Comparison of ENCODE assay signal across 8 cellular contexts in genomic region chr10:37975407-37975991, GRCh38. TPM values are rescaled to one million over a fixed set of nuclear protein-coding genes. Genes with fewer than 3 reads are reported as not detected.
DNase-seq lines count a peak whose midpoint lies in the region; ATAC-seq and TF ChIP-seq lines count a peak whose summit lies in the region.

No MANE protein-coding gene starts in this region.

- no peak overlapping the region for H4K5ac ChIP-seq in mesendoderm (ENCODE audit: low read length)

- no peak overlapping the region for H2BK15ac ChIP-seq in mesendoderm (replicated peaks; ENCODE audit: low read depth)

- H3K4me2 ChIP-seq in OCI-LY7 (ENCODE audit: low read length): peak overlapping the region; percentile 98
- H3K4me2 ChIP-seq in mesendoderm (ENCODE audit: low read length): peak overlapping the region; percentile 7

- H3K18ac ChIP-seq in mesendoderm (ENCODE audit: low read length): no peak overlapping the region

- H3K9me3 ChIP-seq in left ventricle myocardium inferior (replicated peaks): peaks cover 4% of the 10 kb centered on the region
- peaks cover 7% of the 10 kb centered on the region; the same call in 1 of the 2 replicates for H3K9me3 ChIP-seq in OCI-LY7 (ENCODE audit: low read length)
- no peaks in the 10 kb centered on the region for H3K9me3 ChIP-seq in upper lobe of right lung

- DNase-seq in left ventricle myocardium inferior (no peak), Right ventricle myocardium superior (no peak), OCI-LY7 (ENCODE audit: low spot score) (peak; percentile 51), cerebellum (ENCODE audit: low spot score) (peak; percentile 13), mesendoderm (peak; percentile 9), upper lobe of right lung (no peak), NCI-H128 (lab: John Stamatoyannopoulos, UW; ENCODE audit: unreplicated experiment) (no peak), T1000 (lab: John Stamatoyannopoulos, UW) (no peak)

- peak overlapping the region; percentile 98 for H2AFZ ChIP-seq in OCI-LY7 (ENCODE audit: low read length)

- POLR2A ChIA-PET in OCI-LY7 (lab: Charles Lee): interaction anchor here (0.6 to 1.5 kb wide), 14 partner anchors 12 to 426 kb away, joined by 3 to 13 read pairs (median 4); partner anchors contain the start of genes ZNF33A and ZNF37A

- H2BK120ac ChIP-seq in mesendoderm (ENCODE audit: low read depth, low read length): no peak overlapping the region

- TF ChIP-seq CTCF in left ventricle myocardium inferior (IDR thresholded peaks at IDR 0.05; ENCODE audit: borderline replicate concordance) (no peak), OCI-LY7 (conservative IDR thresholded peaks at IDR 0.05; ENCODE audit: low read length) (no peak), upper lobe of right lung (IDR thresholded peaks at IDR 0.05) (no peak)

- H3K56ac ChIP-seq in mesendoderm (ENCODE audit: low read length): peak overlapping the region; percentile 35

- H3K36me3 ChIP-seq in left ventricle myocardium inferior: peaks cover 8% of the 10 kb centered on the region
- H3K36me3 ChIP-seq in OCI-LY7 (ENCODE audit: insufficient read depth, low read length): no peaks in the 10 kb centered on the region
- no peaks in the 10 kb centered on the region for H3K36me3 ChIP-seq in mesendoderm (ENCODE audit: control insufficient read depth, insufficient read depth, low read length)
- H3K36me3 ChIP-seq in upper lobe of right lung: peaks cover 6% of the 10 kb centered on the region

- H3K9ac ChIP-seq in mesendoderm (ENCODE audit: low read length): peak overlapping the region; percentile 39

- H2AK5ac ChIP-seq in mesendoderm (ENCODE audit: low read length): no peak overlapping the region

- BruUV-seq in OCI-LY7 (replicated peaks; lab: Mats Ljungman, UMichigan): no TSS peak

- no peak overlapping the region for H4K8ac ChIP-seq in mesendoderm (ENCODE audit: low read depth, low read length)

- H2BK5ac ChIP-seq in mesendoderm (ENCODE audit: low read length): no peak overlapping the region

- intact Hi-C loops in left ventricle myocardium inferior (cut with micrococcal nuclease) (no loop called here), Right ventricle myocardium superior (cut with DNase I) (loop anchor here (10.0 kb wide), 1 partner anchor 121 kb away; the partner anchor contains the start of gene ZNF248), OCI-LY7 (cut with micrococcal nuclease; ENCODE audit: unreplicated experiment) (loop anchor here (5.0 kb wide), 1 partner anchor 52 kb away; no protein-coding TSS in a partner anchor), upper lobe of right lung (cut with DNase I) (no loop called here)

- CTCF ChIA-PET in OCI-LY7 (lab: Charles Lee; ENCODE audit: unreplicated experiment): no interaction called here

- H3K23ac ChIP-seq in mesendoderm (ENCODE audit: low read length): no peak overlapping the region

- no peak overlapping the region for H3K4ac ChIP-seq in mesendoderm (ENCODE audit: low read depth, low read length)

- no peaks in the 10 kb centered on the region for H3K9me2 ChIP-seq in OCI-LY7 (ENCODE audit: insufficient read depth, low read length)

- H4K20me1 ChIP-seq in OCI-LY7 (ENCODE audit: insufficient read depth, low read length): no peaks in the 10 kb centered on the region

- H3K4me3 ChIP-seq in left ventricle myocardium inferior (peak overlapping the region; percentile 98), OCI-LY7 (ENCODE audit: low read depth, low read length, poor library complexity, severe bottlenecking) (peak overlapping the region; percentile 82), mesendoderm (ENCODE audit: low read length) (no peak overlapping the region), upper lobe of right lung (peak overlapping the region; percentile 94)

- H3K79me1 ChIP-seq in mesendoderm (ENCODE audit: low read length): no peaks in the 10 kb centered on the region

- H3K27ac ChIP-seq in left ventricle myocardium inferior (replicated peaks): peak overlapping the region; percentile 100
- peak overlapping the region; percentile 78 for H3K27ac ChIP-seq in OCI-LY7 (ENCODE audit: low read depth, low read length, poor library complexity, severe bottlenecking)
- no peak overlapping the region for H3K27ac ChIP-seq in mesendoderm (ENCODE audit: low read depth, low read length)
- peak overlapping the region; percentile 99 for H3K27ac ChIP-seq in upper lobe of right lung

- ATAC-seq in Right ventricle myocardium superior (ENCODE audit: poor library complexity): no peak
- ATAC-seq in upper lobe of right lung: no peak

- peaks cover 23% of the 10 kb centered on the region for H3K4me1 ChIP-seq in left ventricle myocardium inferior
- peaks cover 17% of the 10 kb centered on the region for H3K4me1 ChIP-seq in OCI-LY7 (ENCODE audit: insufficient read depth, low read length, poor library complexity, severe bottlenecking)
- H3K4me1 ChIP-seq in mesendoderm (ENCODE audit: control insufficient read depth, low read depth, low read length): no peaks in the 10 kb centered on the region
- peaks cover 12% of the 10 kb centered on the region for H3K4me1 ChIP-seq in upper lobe of right lung

- no peaks in the 10 kb centered on the region for H3K27me3 ChIP-seq in left ventricle myocardium inferior (ENCODE audit: low read depth)
- H3K27me3 ChIP-seq in mesendoderm (ENCODE audit: insufficient read depth, low read length, poor library complexity): no peaks in the 10 kb centered on the region
- H3K27me3 ChIP-seq in upper lobe of right lung: no peaks in the 10 kb centered on the region

- no CpG with 5 or more reads among the region's 5 CpGs for WGBS in mesendoderm (ENCODE audit: extremely low coverage, insufficient coverage, low lambda C conversion rate)

- H3K79me2 ChIP-seq in OCI-LY7 (ENCODE audit: insufficient read depth, low read depth, low read length): peaks cover 3% of the 10 kb centered on the region; the same call in 1 of the 2 replicates
- H3K79me2 ChIP-seq in mesendoderm (ENCODE audit: control insufficient read depth, insufficient read depth, low read length): no peaks in the 10 kb centered on the region

RNA-seq across cellular contexts. Expression of gene ZNF25, which starts 0.9 kb away (rescaled TPM):
- total RNA-seq in left ventricle myocardium inferior: 17.8 TPM
- 15.9 TPM for total RNA-seq in Right ventricle myocardium superior
- 2.2 and 2.4 TPM in 2 replicates for total RNA-seq in OCI-LY7 (2014; rRNA removed; shearing (Covaris generic))
- 3.2 and 3.8 TPM in 2 replicates for total RNA-seq in OCI-LY7 (2022)
- 38.3 TPM for total RNA-seq in cerebellum
- polyA plus RNA-seq in mesendoderm (2013, experiment 1 of 2): 0.48 TPM
- 0.43 TPM for polyA plus RNA-seq in mesendoderm (2013, experiment 2 of 2)
- total RNA-seq in upper lobe of right lung: 11.5 TPM

RNA-seq across cellular contexts. Expression of gene ZNF33A, which starts 35.0 kb away (rescaled TPM):
- total RNA-seq in left ventricle myocardium inferior: 24.3 TPM
- total RNA-seq in Right ventricle myocardium superior: 19.1 TPM
- 31.2 and 39.8 TPM in 2 replicates for total RNA-seq in OCI-LY7 (2014; rRNA removed; shearing (Covaris generic))
- 40.1 and 40.2 TPM in 2 replicates for total RNA-seq in OCI-LY7 (2022)
- 71.3 TPM for total RNA-seq in cerebellum
- polyA plus RNA-seq in mesendoderm (2013, experiment 1 of 2): 23.9 TPM
- 23.6 TPM for polyA plus RNA-seq in mesendoderm (2013, experiment 2 of 2)
- 25.7 TPM for total RNA-seq in upper lobe of right lung

Comparison
In these comparisons a context has a peak if more than half of its experiments do, and no peak if none do; other contexts are left out.
1. intact Hi-C loops: an anchor here in Right ventricle myocardium superior (10.0 kb wide) and OCI-LY7 (5.0 kb wide); none called in left ventricle myocardium inferior and upper lobe of right lung.
2. DNase-seq: peak in OCI-LY7 (single experiment), cerebellum (single experiment) and mesendoderm (single experiment); none in left ventricle myocardium inferior (single experiment), Right ventricle myocardium superior (single experiment), upper lobe of right lung (single experiment), NCI-H128 (single experiment) and T1000 (single experiment).